In the genomic region with DNA sequence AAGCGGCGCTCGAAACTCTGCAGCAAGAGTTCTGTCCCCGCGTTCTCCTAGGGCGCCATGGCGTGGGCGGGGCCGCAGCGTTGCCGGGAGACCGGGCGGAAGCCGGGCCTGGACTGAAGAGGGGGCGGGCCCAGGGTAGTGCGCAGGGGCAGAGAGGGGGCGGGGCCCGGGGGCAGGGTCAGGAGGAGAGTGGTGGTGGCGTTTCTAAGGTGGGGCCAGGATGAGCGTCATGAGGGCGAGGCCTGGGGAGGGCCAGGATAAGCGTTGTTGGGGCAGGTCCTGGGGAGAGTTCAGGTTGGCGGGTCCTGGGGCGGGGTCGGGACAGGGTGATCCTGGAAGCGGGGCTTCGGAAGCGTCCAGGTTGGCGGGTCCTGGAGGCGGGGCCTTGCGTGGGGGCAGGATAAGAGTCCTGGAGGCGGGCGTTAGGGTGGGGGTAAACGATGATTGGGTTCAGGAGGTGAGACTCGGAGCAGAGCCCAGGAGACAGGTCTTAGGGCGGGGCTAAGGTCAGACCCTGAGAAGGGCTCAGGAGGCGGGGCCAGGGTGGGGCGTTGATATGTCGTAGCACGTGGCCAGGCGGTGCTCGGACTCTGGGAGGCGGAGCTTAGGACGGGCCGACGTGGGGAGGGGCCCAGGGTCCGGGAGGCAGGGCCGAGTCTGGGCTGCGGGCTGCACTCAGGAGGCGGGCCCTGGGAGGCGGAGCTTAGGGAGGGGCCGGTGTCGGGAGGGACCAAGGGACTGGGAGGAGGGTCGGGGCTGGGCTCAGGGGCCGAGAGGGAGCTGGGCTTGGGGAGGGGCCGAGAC, we compare ENCODE assay signal across 8 cellular contexts.
A peak's percentile ranks its signal among the peaks of the same experiment; 100 is the strongest.
DNase-seq lines count a peak whose midpoint lies in the region; ATAC-seq and TF ChIP-seq lines count a peak whose summit lies in the region.
"Not testable (repeated sequence)": the region's sequence is repeated elsewhere in the genome, so short reads cannot be mapped to it uniquely, and the experiment has no call there.

No MANE protein-coding gene starts in this region.

- H3K9ac ChIP-seq in OCI-LY1 (ENCODE audit: low read length) = peak overlapping the region; percentile 70

- not testable (repeated sequence) for H3K36me3 ChIP-seq in OCI-LY1 (ENCODE audit: insufficient read depth, low read length)

- not testable (repeated sequence) for H3K9me3 ChIP-seq in OCI-LY1 (ENCODE audit: low read length); mononuclear cell (ENCODE audit: low read depth, low read length)

- not testable (repeated sequence) for H3K9me2 ChIP-seq in OCI-LY1 (ENCODE audit: low read depth, low read length)

- H3K27ac ChIP-seq in OCI-LY1 (ENCODE audit: low read depth, low read length, poor library complexity, severe bottlenecking) = not testable (repeated sequence)

- H3K79me2 ChIP-seq in OCI-LY1 (ENCODE audit: insufficient read depth, low read length) = not testable (repeated sequence)

- ATAC-seq in GM21526 (IDR thresholded peaks at IDR 0.05; ENCODE audit: low FRiP score, unreplicated experiment) = peak; percentile 100

- H4K20me1 ChIP-seq in OCI-LY1 (ENCODE audit: insufficient read depth, low read length) = not testable (repeated sequence)

- H3F3A ChIP-seq in OCI-LY1 (ENCODE audit: insufficient read depth, low read length) = not testable (repeated sequence)

- H3K4me3 ChIP-seq in OCI-LY1 (ENCODE audit: low read depth, low read length, poor library complexity, severe bottlenecking) (peak overlapping the region; percentile 73), epithelial cell of esophagus (ENCODE audit: low read length) (peak overlapping the region; percentile 57), mononuclear cell (ENCODE audit: low read length) (peak overlapping the region; percentile 54)

- not testable (repeated sequence) for H2AFZ ChIP-seq in OCI-LY1 (ENCODE audit: low read length)

- H3K27me3 ChIP-seq in OCI-LY1 (ENCODE audit: insufficient read depth, low read length); mononuclear cell (ENCODE audit: insufficient read depth, low read length): not testable (repeated sequence)

- H3K4me2 ChIP-seq in OCI-LY1 (ENCODE audit: low read length) = peak overlapping the region; percentile 69

- not testable (repeated sequence) for H3K4me1 ChIP-seq in OCI-LY1 (ENCODE audit: insufficient read depth, low read length, severe bottlenecking); mononuclear cell (ENCODE audit: insufficient read depth, low read length)

- not testable (repeated sequence) for TF ChIP-seq CTCF in OCI-LY1 (IDR thresholded peaks at IDR 0.05; ENCODE audit: low read length); epithelial cell of esophagus (IDR thresholded peaks at IDR 0.05; ENCODE audit: insufficient read depth, low read depth, low read length, missing control alignments)

- DNase-seq in D341Med (ENCODE audit: low spot score) = peak; percentile 87
- DNase-seq in HuH-7 (ENCODE audit: low spot score) = peak; percentile 61
- DNase-seq in activated T-cell treated with anti-CD3 and anti-CD28 coated beads for 4 hours = peak; percentile 97
- DNase-seq in epithelial cell of esophagus (ENCODE audit: low read depth) = peak; percentile 100
- DNase-seq in stimulated activated CD8-positive, alpha-beta memory T cell treated with anti-CD3 and anti-CD28 coated beads, Interleukin-4, amount 100 ng/mL, for 1 hour (ENCODE audit: low read depth in 2 of 2, low spot score in 1 of 2) = peak; percentile 95 to 98
